27 cellular contexts compared by ENCODE assay signal in genomic region chr15:35963316-35963715, GRCh38.
DNase-seq lines count a peak whose midpoint lies in the region; ATAC-seq and TF ChIP-seq lines count a peak whose summit lies in the region.
"Had no signal": no experiment of that assay in that cellular context is flagged by ENCODE, and none has a peak within 500 bp of the region (broad histone marks: within the 10 kb centered on the region; RNA-seq: fewer than 3 reads in every experiment).

No MANE protein-coding gene starts in this region.

- no peak overlapping the region for H2AFZ ChIP-seq in GM23248
- H2AFZ ChIP-seq: GM23338, PC-9 had no signal

- H3K9ac ChIP-seq in GM23248 (no peak overlapping the region), adipocyte (ENCODE audit: low read length) (no peak overlapping the region)
- H3K9ac ChIP-seq: BLaER1 treated with 17β-estradiol and CSF1 and Interleukin-3, amounts not matched to agents 10 nM and 100 nM had no signal

- in situ Hi-C loops in GM23248 (cut with MboI) = no loop called here

- H3K9me2 ChIP-seq in GM23248 (ENCODE audit: insufficient read depth) = no peaks in the 10 kb centered on the region

- no peak overlapping the region for H3K4me2 ChIP-seq in GM23248 (ENCODE audit: unreplicated experiment)
- H3K4me2 ChIP-seq: BLaER1 treated with 17β-estradiol and CSF1 and Interleukin-3, amounts not matched to agents 10 nM and 100 nM; GM23338; PC-9 had no signal

- TF ChIP-seq POLR2A in prostate gland (IDR thresholded peaks at IDR 0.05) = no peak

- H4K20me1 ChIP-seq in GM23248 (ENCODE audit: insufficient read depth) = no peaks in the 10 kb centered on the region
- H4K20me1 ChIP-seq: BLaER1 treated with 17β-estradiol and CSF1 and Interleukin-3, amounts not matched to agents 10 nM and 100 nM had no signal

- H3K79me2 ChIP-seq in GM23248 (ENCODE audit: insufficient read depth) = no peaks in the 10 kb centered on the region

- H3K4me1 ChIP-seq in GM23248 (ENCODE audit: insufficient read depth) (no peaks in the 10 kb centered on the region), adipocyte (ENCODE audit: control insufficient read depth, insufficient read depth, low read length) (peaks cover 10% of the 10 kb centered on the region), prostate gland (replicated peaks) (no peaks in the 10 kb centered on the region)
- H3K4me1 ChIP-seq: Caco-2, SJSA1 had no signal

- no peaks in the 10 kb centered on the region for H3K36me3 ChIP-seq in GM23248 (ENCODE audit: low read depth)
- H3K36me3 ChIP-seq in adipocyte (ENCODE audit: control insufficient read depth, insufficient read depth, low read length, severe bottlenecking) = no peaks in the 10 kb centered on the region
- H3K36me3 ChIP-seq in prostate gland = no peaks in the 10 kb centered on the region
- H3K36me3 ChIP-seq: BLaER1 treated with 17β-estradiol and CSF1 and Interleukin-3, amounts not matched to agents 10 nM and 100 nM; SJSA1 had no signal

- H3K9me3 ChIP-seq in GM23248 (ENCODE audit: low read depth) (no peaks in the 10 kb centered on the region), adipocyte (ENCODE audit: control insufficient read depth, low read length) (no peaks in the 10 kb centered on the region), prostate gland (no peaks in the 10 kb centered on the region)
- H3K9me3 ChIP-seq: BLaER1 treated with 17β-estradiol and CSF1 and Interleukin-3, amounts not matched to agents 10 nM and 100 nM; Caco-2; SJSA1 had no signal

- no peak for TF ChIP-seq CTCF in prostate gland (IDR thresholded peaks at IDR 0.05)

- H3K27me3 ChIP-seq in GM23248 (replicated peaks; ENCODE audit: insufficient read depth) = no peaks in the 10 kb centered on the region
- H3K27me3 ChIP-seq in adipocyte (replicated peaks; ENCODE audit: control insufficient read depth, insufficient read depth, low read length) = peaks cover 37% of the 10 kb centered on the region
- no peaks in the 10 kb centered on the region for H3K27me3 ChIP-seq in prostate gland (replicated peaks; ENCODE audit: insufficient read depth)
- H3K27me3 ChIP-seq: BLaER1 treated with 17β-estradiol and CSF1 and Interleukin-3, amounts not matched to agents 10 nM and 100 nM; SJSA1 had no signal

- intact Hi-C loops in prostate gland (cut with DNase I) = no loop called here

- no peaks in the 10 kb centered on the region for H3F3A ChIP-seq in GM23248 (ENCODE audit: insufficient read depth)

- no peak overlapping the region for H3K27ac ChIP-seq in GM23248
- H3K27ac ChIP-seq in prostate gland = no peak overlapping the region
- H3K27ac ChIP-seq: BLaER1 treated with 17β-estradiol and CSF1 and Interleukin-3, amounts not matched to agents 10 nM and 100 nM; PC-9; SJSA1 had no signal

- DNase-seq in GM23248 (peak; percentile 5), adipocyte (ENCODE audit: low read depth) (peak; percentile 20), fibroblast of gingiva (ENCODE audit: low read depth) (peak; percentile 64), skeletal muscle cell (ENCODE audit: low read depth) (peak; percentile 55), kidney tubule cell (ENCODE audit: low spot score) (no peak), prostate gland (ENCODE audit: low spot score) (no peak)
- no peak for DNase-seq in activated naive CD4-positive, alpha-beta T cell treated with anti-CD3 and anti-CD28 coated beads, Interleukin-2, amount 50 U/mL, for 16 hours
- DNase-seq: AML-193; Caco-2; CD4-positive, alpha-beta T cell; GDM1; H9; Kasumi-1; MM.1S; NCI-H1048; NCI-H1417; NCI-H1694; NCI-H2029 treated with DMSO at 0.1 percent for 48 hours; NCI-H446 treated with DMSO at 0.1 percent for 48 hours; NCI-H526; PC-9 had no signal

- WGBS in GM23248 (ENCODE audit: low coverage in 1 of 2, low lambda C conversion rate in 2 of 2, missing lambda C conversion rate in 2 of 2), 2 experiments = 85 to 89% methylated on average over 2 of the region's 2 CpGs
- 97% methylated on average over 2 of the region's 2 CpGs for WGBS in prostate gland

- H3K4me3 ChIP-seq in GM23248 (no peak overlapping the region), adipocyte (ENCODE audit: low read length) (no peak overlapping the region), skeletal muscle cell (ENCODE audit: low read depth, low read length) (no peak overlapping the region), prostate gland (no peak overlapping the region)
- H3K4me3 ChIP-seq: BLaER1 treated with 17β-estradiol and CSF1 and Interleukin-3, amounts not matched to agents 10 nM and 100 nM; GM23338; K562; PC-9; SJSA1 had no signal

- no peak for ATAC-seq in GM19324 (IDR thresholded peaks at IDR 0.05; ENCODE audit: low FRiP score, unreplicated experiment)
- ATAC-seq: GM23338, K562, Right ventricle myocardium inferior had no signal

Comparison
In these comparisons a context has a peak if more than half of its experiments do, and no peak if none do; other contexts are left out.
1. DNase-seq: peak in GM23248 (single experiment), adipocyte (single experiment), fibroblast of gingiva (single experiment) and skeletal muscle cell (single experiment); none in kidney tubule cell (single experiment), activated naive CD4-positive, alpha-beta T cell treated with anti-CD3 and anti-CD28 coated beads, Interleukin-2, amount 50 U/mL, for 16 hours (single experiment) and prostate gland (single experiment).